ENCODE assay signal across 29 cellular contexts in the genomic region with DNA sequence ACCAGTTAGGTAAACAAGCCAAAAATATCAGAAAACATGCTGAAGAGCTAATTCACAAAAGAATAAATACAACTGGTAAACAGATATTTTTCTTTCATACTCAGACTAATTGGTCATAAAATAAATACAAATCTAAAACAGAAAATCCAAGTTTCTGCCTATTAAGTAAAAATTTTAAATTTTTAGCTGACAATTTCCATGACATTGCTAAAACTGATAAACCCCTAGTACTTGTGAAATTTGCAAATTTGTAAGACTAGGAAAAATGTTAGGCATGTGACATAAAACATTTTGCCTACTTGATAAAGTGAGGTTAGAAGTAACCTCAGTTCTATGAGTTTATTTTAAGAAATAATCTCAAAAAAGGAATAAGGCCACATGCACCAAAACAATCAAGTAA.
"Had no signal": no experiment of that assay in that cellular context is flagged by ENCODE, and none has a peak within 500 bp of the region (broad histone marks: within the 10 kb centered on the region; RNA-seq: fewer than 3 reads in every experiment).

No MANE protein-coding gene starts in this region.

- FAIRE-seq: urothelium cell line had no signal

- H3K36me3 Mint-ChIP-seq: stimulated activated effector memory CD8-positive, alpha-beta T cell treated with anti-CD3 and anti-CD28 coated beads, Interleukin-12 subunit alpha, Interleukin-12 subunit beta, amount 100 ng/mL, for 72 hours; stimulated activated memory B cell treated with anti-CD40 and anti-IgM and Interleukin-4, amounts not matched to agents 10 μg/mL and 1 μg/mL and 100 μg/mL, for 72 hours; stimulated activated naive B cell treated with anti-CD40 and anti-IgM and Interleukin-4, amounts not matched to agents 10 μg/mL and 1 μg/mL and 100 μg/mL, for 72 hours; type B pancreatic cell had no signal

- H3K9me3 Mint-ChIP-seq: stimulated activated effector memory CD8-positive, alpha-beta T cell treated with anti-CD3 and anti-CD28 coated beads, Interleukin-12 subunit alpha, Interleukin-12 subunit beta, amount 100 ng/mL, for 72 hours; stimulated activated memory B cell treated with anti-CD40 and anti-IgM and Interleukin-4, amounts not matched to agents 10 μg/mL and 1 μg/mL and 100 μg/mL, for 72 hours; stimulated activated naive B cell treated with anti-CD40 and anti-IgM and Interleukin-4, amounts not matched to agents 10 μg/mL and 1 μg/mL and 100 μg/mL, for 72 hours; stimulated activated naive CD8-positive, alpha-beta T cell treated with anti-CD3 and anti-CD28 coated beads, Interleukin-15, amount 100 ng/mL, for 72 hours; stimulated activated naive CD8-positive, alpha-beta T cell treated with anti-CD3 and anti-CD28 coated beads, Interleukin-15, Interleukin-2, amounts not matched to agents 100 ng/mL and 50 ng/mL, for 24 hours; type B pancreatic cell had no signal

- H3K27ac Mint-ChIP-seq: stimulated activated effector memory CD8-positive, alpha-beta T cell treated with anti-CD3 and anti-CD28 coated beads, Interleukin-12 subunit alpha, Interleukin-12 subunit beta, amount 100 ng/mL, for 72 hours; stimulated activated memory B cell treated with anti-CD40 and anti-IgM and Interleukin-4, amounts not matched to agents 10 μg/mL and 1 μg/mL and 100 μg/mL, for 72 hours; stimulated activated naive B cell treated with anti-CD40 and anti-IgM and Interleukin-4, amounts not matched to agents 10 μg/mL and 1 μg/mL and 100 μg/mL, for 72 hours; stimulated activated naive CD8-positive, alpha-beta T cell treated with anti-CD3 and anti-CD28 coated beads, Interleukin-15, amount 100 ng/mL, for 72 hours; stimulated activated naive CD8-positive, alpha-beta T cell treated with anti-CD3 and anti-CD28 coated beads, Interleukin-15, Interleukin-2, amounts not matched to agents 100 ng/mL and 50 ng/mL, for 24 hours; type B pancreatic cell had no signal

- H3K9me3 ChIP-seq: stomach, suprapubic skin, testis, thoracic aorta, thyroid gland, tibial artery, tibial nerve, transverse colon, upper lobe of left lung, upper lobe of right lung, uterus, vagina had no signal

- ATAC-seq: stimulated activated effector memory CD8-positive, alpha-beta T cell treated with anti-CD3 and anti-CD28 coated beads, Interleukin-12 subunit alpha, Interleukin-12 subunit beta, amount 100 ng/mL, for 72 hours; stimulated activated memory B cell treated with anti-CD40 and anti-IgM and Interleukin-4, amounts not matched to agents 10 μg/mL and 1 μg/mL and 100 μg/mL, for 72 hours; stimulated activated naive B cell treated with anti-CD40 and anti-IgM and Interleukin-4, amounts not matched to agents 10 μg/mL and 1 μg/mL and 100 μg/mL, for 72 hours; stimulated activated naive CD8-positive, alpha-beta T cell treated with anti-CD3 and anti-CD28 coated beads, Interleukin-15, amount 100 ng/mL, for 72 hours; stimulated activated naive CD8-positive, alpha-beta T cell treated with anti-CD3 and anti-CD28 coated beads, Interleukin-15, Interleukin-2, amounts not matched to agents 100 U/mL and 50 U/mL, for 24 hours; upper lobe of right lung had no signal

- H3K27ac ChIP-seq: stomach, suprapubic skin, testis, thoracic aorta, thyroid gland, tibial artery, tibial nerve, transverse colon, upper lobe of left lung, upper lobe of right lung, uterus, vagina had no signal

- H3K4me3 ChIP-seq: stomach, suprapubic skin, testis, thoracic aorta, thyroid gland, tibial artery, tibial nerve, transverse colon, upper lobe of left lung, upper lobe of right lung, uterus, vagina had no signal

- H3K27me3 ChIP-seq: suprapubic skin, testis, thyroid gland, tibial artery, tibial nerve, transverse colon, upper lobe of left lung, upper lobe of right lung, uterus, vagina had no signal

- H3K4me3 Mint-ChIP-seq: stimulated activated effector memory CD8-positive, alpha-beta T cell treated with anti-CD3 and anti-CD28 coated beads, Interleukin-12 subunit alpha, Interleukin-12 subunit beta, amount 100 ng/mL, for 72 hours; stimulated activated memory B cell treated with anti-CD40 and anti-IgM and Interleukin-4, amounts not matched to agents 10 μg/mL and 1 μg/mL and 100 μg/mL, for 72 hours; stimulated activated naive B cell treated with anti-CD40 and anti-IgM and Interleukin-4, amounts not matched to agents 10 μg/mL and 1 μg/mL and 100 μg/mL, for 72 hours; stimulated activated naive CD8-positive, alpha-beta T cell treated with anti-CD3 and anti-CD28 coated beads, Interleukin-15, amount 100 ng/mL, for 72 hours; stimulated activated naive CD8-positive, alpha-beta T cell treated with anti-CD3 and anti-CD28 coated beads, Interleukin-15, Interleukin-2, amounts not matched to agents 100 ng/mL and 50 ng/mL, for 24 hours; type B pancreatic cell had no signal

- H3K4me1 ChIP-seq: stomach, suprapubic skin, testis, thyroid gland, tibial artery, tibial nerve, transverse colon, upper lobe of left lung, upper lobe of right lung, uterus, vagina had no signal

- H3K36me3 ChIP-seq: stomach, suprapubic skin, thoracic aorta, thyroid gland, tibial artery, tibial nerve, transverse colon, upper lobe of left lung, upper lobe of right lung, uterus, vagina had no signal

- H3K4me1 Mint-ChIP-seq: stimulated activated effector memory CD8-positive, alpha-beta T cell treated with anti-CD3 and anti-CD28 coated beads, Interleukin-12 subunit alpha, Interleukin-12 subunit beta, amount 100 ng/mL, for 72 hours; stimulated activated memory B cell treated with anti-CD40 and anti-IgM and Interleukin-4, amounts not matched to agents 10 μg/mL and 1 μg/mL and 100 μg/mL, for 72 hours; stimulated activated naive B cell treated with anti-CD40 and anti-IgM and Interleukin-4, amounts not matched to agents 10 μg/mL and 1 μg/mL and 100 μg/mL, for 72 hours; stimulated activated naive CD8-positive, alpha-beta T cell treated with anti-CD3 and anti-CD28 coated beads, Interleukin-15, amount 100 ng/mL, for 72 hours had no signal

- DNase-seq: stimulated activated CD4-positive, alpha-beta T cell treated with anti-CD3 and anti-CD28 coated beads, Interleukin-2, amount 100 ng/mL, for 48 hours; stimulated activated CD4-positive, alpha-beta T cell treated with anti-CD3 and anti-CD28 coated beads, Interleukin-4, amount 100 ng/mL, for 1 hour; stimulated activated CD4-positive, alpha-beta T cell treated with anti-CD3 and anti-CD28 coated beads, Interleukin-4, amount 100 ng/mL, for 24 hours; stimulated activated CD4-positive, alpha-beta T cell treated with anti-CD3 and anti-CD28 coated beads, Interleukin-4, amount 100 ng/mL, for 4 hours; stimulated activated CD8-positive, alpha-beta memory T cell treated with anti-CD3 and anti-CD28 coated beads, Interleukin-4, amount 100 ng/mL, for 48 hours; stimulated activated naive B cell treated with anti-CD40 and anti-IgM and Interleukin-4, amounts not matched to agents 10 μg/mL and 1 μg/mL and 100 μg/mL, for 72 hours; stimulated activated naive CD4-positive, alpha-beta T cell; stimulated activated naive CD4-positive, alpha-beta T cell treated with Interleukin-2 at 50 U/mL for 16 hours; stimulated activated naive CD8-positive, alpha-beta T cell treated with anti-CD3 and anti-CD28 coated beads, Interleukin-15, amount 100 ng/mL, for 72 hours; stimulated activated naive CD8-positive, alpha-beta T cell treated with anti-CD3 and anti-CD28 coated beads, Interleukin-15, Interleukin-2, amounts not matched to agents 100 U/mL and 50 U/mL, for 24 hours; stomach; substantia nigra; testis; thyroid gland; tibial artery; transverse colon; trophoblast cell; upper lobe of left lung; upper lobe of right lung; uterus had no signal
